Comparison of ENCODE assay signal across 8 cellular contexts in the genomic region with DNA sequence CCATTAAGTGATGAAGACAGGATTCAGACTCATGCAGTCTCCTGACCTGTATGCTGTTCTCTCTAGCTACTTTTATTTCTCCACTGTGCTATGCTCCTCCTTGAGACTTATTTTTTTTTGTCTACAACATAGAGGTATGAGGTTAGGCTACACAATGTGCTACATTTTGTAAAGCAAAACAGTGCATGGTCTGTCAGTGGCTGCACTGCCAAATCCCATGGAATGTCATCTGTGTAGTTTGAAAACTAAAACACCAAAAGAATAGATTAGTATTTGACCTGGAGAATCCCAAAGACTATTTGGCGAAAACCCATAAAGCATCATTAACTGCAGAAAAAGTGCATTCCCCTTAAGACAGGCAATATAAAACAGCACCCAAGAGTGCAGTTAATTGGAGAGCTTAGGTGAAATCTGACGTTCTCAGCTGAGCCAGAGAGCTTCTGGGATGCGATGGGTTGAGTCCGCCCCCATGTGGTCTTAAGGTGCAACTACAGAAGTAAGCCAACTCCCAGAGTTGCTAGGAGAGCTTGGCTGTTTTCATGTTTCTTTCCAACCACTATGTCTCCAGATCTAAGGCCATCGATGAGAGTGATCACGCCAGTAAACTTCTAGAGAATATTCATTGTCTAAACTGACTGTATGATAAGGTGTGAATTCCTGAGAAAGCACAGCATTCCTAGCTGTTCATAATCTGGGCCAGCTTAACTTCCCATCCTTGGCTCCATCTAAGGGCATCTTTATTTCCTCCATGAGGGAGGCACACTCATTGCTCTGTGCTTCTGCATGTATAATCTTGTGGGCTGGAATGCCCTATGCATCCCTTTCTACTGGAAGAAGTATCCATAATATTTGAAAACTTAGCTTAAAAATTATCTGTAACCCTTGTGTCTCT. TPM values are rescaled to one million over a fixed set of nuclear protein-coding genes. Genes with fewer than 3 reads are reported as not detected.
DNase-seq lines count a peak whose midpoint lies in the region; ATAC-seq and TF ChIP-seq lines count a peak whose summit lies in the region.

No MANE protein-coding gene starts in this region.

- H3K9me3 ChIP-seq in neuronal stem cell (replicated peaks in 1 of 2; ENCODE audit: control insufficient read depth in 2 of 2, insufficient read depth in 1 of 2, low read depth in 1 of 2, low read length in 2 of 2) (no peaks in the 10 kb centered on the region), aorta (ENCODE audit: control insufficient read depth, low read length) (no peaks in the 10 kb centered on the region)

- H3K4me3 ChIP-seq in neuronal stem cell (ENCODE audit: low read length in 2 of 2) (no peak overlapping the region), aorta (ENCODE audit: low read length in 2 of 2) (no peak overlapping the region)

- TF ChIP-seq CTCF in GM20000 (IDR thresholded peaks at IDR 0.05; ENCODE audit: extremely low read depth, missing control alignments), result peak; percentile 69

- ATAC-seq in HG03558 (IDR thresholded peaks at IDR 0.05; ENCODE audit: extremely low read depth, unreplicated experiment), result peak; percentile 62
- ATAC-seq in aorta (ENCODE audit: low FRiP score), result peak; percentile 85

- no CpG with 5 or more reads among the region's 6 CpGs for WGBS in neuronal stem cell (ENCODE audit: extremely low coverage in 2 of 2, insufficient read length in 2 of 2, insufficient replicate concordance in 1 of 2), 2 donors
- WGBS in aorta, 2 donors, result 2 to 5% methylated on average over 6 of the region's 6 CpGs

- H2BK12ac ChIP-seq in neuronal stem cell (ENCODE audit: low read length), result no peak overlapping the region

- H3K36me3 ChIP-seq in neuronal stem cell (replicated peaks in 1 of 2; ENCODE audit: control insufficient read depth in 2 of 2, insufficient read depth in 2 of 2, low read length in 2 of 2) (no peaks in the 10 kb centered on the region), aorta (ENCODE audit: control insufficient read depth in 1 of 2, insufficient read depth in 2 of 2, low read length in 1 of 2) (no peaks in the 10 kb centered on the region)

- peak; percentile 28 for DNase-seq in DMS79 (lab: John Stamatoyannopoulos, UW)
- peak; percentile 75 for DNase-seq in GM20000 (ENCODE audit: low spot score)
- DNase-seq in NOMO-1 treated with DMSO at 0.1 percent for 48 hours (lab: John Stamatoyannopoulos, UW; ENCODE audit: unreplicated experiment), result peak; percentile 47
- DNase-seq in activated T-cell treated with anti-CD3 and anti-CD28 coated beads for 48 hours (ENCODE audit: low read depth), result peak; percentile 16
- DNase-seq in fibroblast of the conjunctiva (ENCODE audit: low read depth), result peak; percentile 56
- peak; percentile 55 for DNase-seq in neuronal stem cell (ENCODE audit: low spot score)
- DNase-seq in aorta, result no peak

- no peak overlapping the region for H2BK5ac ChIP-seq in neuronal stem cell (ENCODE audit: low read length)

- no peak overlapping the region for H3K23ac ChIP-seq in neuronal stem cell (ENCODE audit: low read depth, low read length, poor library complexity)

- H4K8ac ChIP-seq in neuronal stem cell (ENCODE audit: low read depth, low read length), result no peak overlapping the region

- H3K27ac ChIP-seq in neuronal stem cell (replicated peaks; ENCODE audit: low read length), result no peak overlapping the region
- no peak overlapping the region for H3K27ac ChIP-seq in aorta (ENCODE audit: low read depth in 1 of 2, low read length in 2 of 2)

- H3K18ac ChIP-seq in neuronal stem cell (ENCODE audit: low read length), result no peak overlapping the region

- H3K4me1 ChIP-seq in neuronal stem cell (ENCODE audit: control insufficient read depth in 2 of 2, insufficient read depth in 1 of 2, low read depth in 1 of 2, low read length in 2 of 2) (peaks cover 0 to 2% of the 10 kb centered on the region in 2 donors), aorta (ENCODE audit: control insufficient read depth in 1 of 2, insufficient read depth in 2 of 2, low read length in 2 of 2) (no peaks in the 10 kb centered on the region)

- H3K14ac ChIP-seq in neuronal stem cell (ENCODE audit: low read length), result no peak overlapping the region

- H2AK5ac ChIP-seq in neuronal stem cell (ENCODE audit: low read depth, low read length), result no peak overlapping the region

- no peak overlapping the region for H2AFZ ChIP-seq in neuronal stem cell (ENCODE audit: low read length)

- no peak overlapping the region for H4K91ac ChIP-seq in neuronal stem cell (ENCODE audit: low read depth, low read length, poor library complexity)

- H3K4me2 ChIP-seq in neuronal stem cell (ENCODE audit: insufficient read depth, low read length, poor library complexity, severe bottlenecking), result no peak overlapping the region

- H3K9ac ChIP-seq in neuronal stem cell (ENCODE audit: low read depth, low read length, poor library complexity), result no peak overlapping the region

- no peak overlapping the region for H3K4ac ChIP-seq in neuronal stem cell (ENCODE audit: low read length)

- intact Hi-C loops in aorta (cut with DNase I), result loop anchor here in 1 of 2 donors (2.0 to 5.0 kb wide), 2 partner anchors 45 to 66 kb away; no protein-coding TSS in a partner anchor

- H3K79me1 ChIP-seq in neuronal stem cell (ENCODE audit: low read depth, low read length), result no peaks in the 10 kb centered on the region

- no peak overlapping the region for H2BK120ac ChIP-seq in neuronal stem cell (ENCODE audit: low read depth, low read length)

- no peak overlapping the region for H2BK15ac ChIP-seq in neuronal stem cell (ENCODE audit: low read length)

- H3K27me3 ChIP-seq in neuronal stem cell (ENCODE audit: control insufficient read depth in 3 of 3, insufficient read depth in 3 of 3, low read depth in 1 of 3, low read length in 3 of 3), result peaks cover 0 to 16% (median 0%) of the 10 kb centered on the region in 3 experiments
- no peaks in the 10 kb centered on the region for H3K27me3 ChIP-seq in aorta (ENCODE audit: control insufficient read depth in 1 of 2, insufficient read depth in 2 of 2, low read length in 1 of 2)

RNA-seq across cellular contexts. Expression of a gene that starts 20.7 kb away (rescaled TPM):
- polyA plus RNA-seq in neuronal stem cell (2013, experiment 1 of 2), result 0.25 TPM
- 0.30 TPM for polyA plus RNA-seq in neuronal stem cell (2013, experiment 2 of 2)
- total RNA-seq in aorta, result under 1 TPM; 0.16 to 0.24 TPM
- polyA plus RNA-seq in aorta, result 1 to 10 TPM in 1 of 2 donors, under 1 TPM in 1; 0.51 to 1.5 TPM

Comparison
In these comparisons a context has a peak if more than half of its experiments do, and no peak if none do; other contexts are left out.
1. DNase-seq: peak in DMS79 (single experiment), GM20000 (single experiment), NOMO-1 treated with DMSO at 0.1 percent for 48 hours (single experiment), activated T-cell treated with anti-CD3 and anti-CD28 coated beads for 48 hours (single experiment), fibroblast of the conjunctiva (single experiment) and neuronal stem cell (single experiment); none in aorta (0 of 2).